9 cellular contexts compared by ENCODE assay signal in genomic region chr13:113647351-113648217, GRCh38. TPM values are rescaled to one million over a fixed set of nuclear protein-coding genes. Genes with fewer than 3 reads are reported as not detected.
DNase-seq lines count a peak whose midpoint lies in the region; ATAC-seq and TF ChIP-seq lines count a peak whose summit lies in the region.
"Had no signal": no experiment of that assay in that cellular context is flagged by ENCODE, and none has a peak within 500 bp of the region (broad histone marks: within the 10 kb centered on the region; RNA-seq: fewer than 3 reads in every experiment).

No MANE protein-coding gene starts in this region.

- intact Hi-C loops in activated CD8-positive, alpha-beta T cell treated with anti-CD3 and anti-CD28 coated beads for 36 hours (cut with micrococcal nuclease), result no loop called here
- intact Hi-C loops in Right ventricle myocardium superior (cut with DNase I) (no loop called here), sciatic nerve (cut with DNase I) (no loop called here)

- DNase-seq in Ammon's horn (ENCODE audit: low spot score) (peak; percentile 92), NCI-H1105 (lab: John Stamatoyannopoulos, UW) (peak; percentile 97), Right ventricle myocardium superior (peak; percentile 95), sciatic nerve (ENCODE audit: low spot score) (peak; percentile 93)
- no peak for DNase-seq in activated CD8-positive, alpha-beta T cell treated with anti-CD3 and anti-CD28 coated beads for 36 hours
- DNase-seq in activated T-cell treated with anti-CD3 and anti-CD28 coated beads, Interleukin-2, amount 50 U/mL, for 48 hours, result no peak
- DNase-seq in activated CD8-positive, alpha-beta memory T cell treated with anti-CD3 and anti-CD28 coated beads, Interleukin-2, amount 10 ng/mL, durations not matched to agents 7 days and 5 days, result no peak

- H3K9me3 Mint-ChIP-seq in activated CD8-positive, alpha-beta T cell treated with anti-CD3 and anti-CD28 coated beads for 36 hours, result no peaks in the 10 kb centered on the region
- H3K9me3 Mint-ChIP-seq in activated CD8-positive, alpha-beta memory T cell treated with anti-CD3 and anti-CD28 coated beads, Interleukin-2, amount 10 ng/mL, durations not matched to agents 7 days and 5 days (ENCODE audit: low read depth), result peaks cover 1% of the 10 kb centered on the region

- no peak for TF ChIP-seq CTCF in activated CD8-positive, alpha-beta T cell treated with anti-CD3 and anti-CD28 coated beads for 36 hours (IDR thresholded peaks at IDR 0.05)

- peaks cover 5% of the 10 kb centered on the region for H3K36me3 Mint-ChIP-seq in activated CD8-positive, alpha-beta T cell treated with anti-CD3 and anti-CD28 coated beads for 36 hours (ENCODE audit: low read depth)
- peaks cover 4% of the 10 kb centered on the region for H3K36me3 Mint-ChIP-seq in activated CD8-positive, alpha-beta memory T cell treated with anti-CD3 and anti-CD28 coated beads, Interleukin-2, amount 10 ng/mL, durations not matched to agents 7 days and 5 days

- CTCF ChIA-PET in activated CD8-positive, alpha-beta T cell treated with anti-CD3 and anti-CD28 coated beads for 36 hours (lab: Charles Lee), result no interaction called here
- CTCF ChIA-PET in activated CD8-positive, alpha-beta memory T cell treated with anti-CD3 and anti-CD28 coated beads, Interleukin-2, amount 10 ng/mL, durations not matched to agents 7 days and 5 days (lab: Charles Lee), result no interaction called here

- H3K27ac Mint-ChIP-seq in activated CD8-positive, alpha-beta T cell treated with anti-CD3 and anti-CD28 coated beads for 36 hours, result no peak overlapping the region
- no peak overlapping the region for H3K27ac Mint-ChIP-seq in activated CD8-positive, alpha-beta memory T cell treated with anti-CD3 and anti-CD28 coated beads, Interleukin-2, amount 10 ng/mL, durations not matched to agents 7 days and 5 days

- H3K27me3 Mint-ChIP-seq in activated CD8-positive, alpha-beta T cell treated with anti-CD3 and anti-CD28 coated beads for 36 hours, result no peaks in the 10 kb centered on the region
- H3K27me3 Mint-ChIP-seq in activated CD8-positive, alpha-beta memory T cell treated with anti-CD3 and anti-CD28 coated beads, Interleukin-2, amount 10 ng/mL, durations not matched to agents 7 days and 5 days, result no peaks in the 10 kb centered on the region

- no peak overlapping the region for H3K4me3 Mint-ChIP-seq in activated CD8-positive, alpha-beta T cell treated with anti-CD3 and anti-CD28 coated beads for 36 hours
- H3K4me3 Mint-ChIP-seq in activated CD8-positive, alpha-beta memory T cell treated with anti-CD3 and anti-CD28 coated beads, Interleukin-2, amount 10 ng/mL, durations not matched to agents 7 days and 5 days, result no peak overlapping the region

- peak; percentile 37 for ATAC-seq in activated CD8-positive, alpha-beta T cell treated with anti-CD3 and anti-CD28 coated beads for 36 hours
- ATAC-seq in Right ventricle myocardium superior (ENCODE audit: poor library complexity), result peak; percentile 96
- peak; percentile 95 for ATAC-seq in sciatic nerve
- ATAC-seq in HG03097 (IDR thresholded peaks at IDR 0.05; ENCODE audit: low FRiP score, unreplicated experiment), result no peak
- ATAC-seq in activated CD8-positive, alpha-beta memory T cell treated with anti-CD3 and anti-CD28 coated beads, Interleukin-2, amount 10 ng/mL, durations not matched to agents 7 days and 5 days, result no peak

- peaks cover 12% of the 10 kb centered on the region for H3K4me1 Mint-ChIP-seq in activated CD8-positive, alpha-beta T cell treated with anti-CD3 and anti-CD28 coated beads for 36 hours (ENCODE audit: low read depth)
- H3K4me1 Mint-ChIP-seq in activated CD8-positive, alpha-beta memory T cell treated with anti-CD3 and anti-CD28 coated beads, Interleukin-2, amount 10 ng/mL, durations not matched to agents 7 days and 5 days, result peaks cover 6% of the 10 kb centered on the region

- POLR2A ChIA-PET in activated CD8-positive, alpha-beta T cell treated with anti-CD3 and anti-CD28 coated beads for 36 hours (lab: Charles Lee), result no interaction called here

RNA-seq across cellular contexts. Expression of gene ATP4B, which starts 10.4 kb away (rescaled TPM):
- not detected for total RNA-seq in activated CD8-positive, alpha-beta T cell treated with anti-CD3 and anti-CD28 coated beads for 36 hours
- total RNA-seq in Right ventricle myocardium superior (not detected), sciatic nerve (not detected)
- total RNA-seq in activated CD8-positive, alpha-beta memory T cell treated with anti-CD3 and anti-CD28 coated beads, Interleukin-2, amount 10 ng/mL, durations not matched to agents 7 days and 5 days, result not detected
- total RNA-seq: skeletal muscle tissue had no signal

RNA-seq across cellular contexts. Expression of gene GRK1, which starts 19.4 kb away (rescaled TPM):
- under 1 TPM; 0.07 to 0.09 TPM for total RNA-seq in activated CD8-positive, alpha-beta T cell treated with anti-CD3 and anti-CD28 coated beads for 36 hours
- 0.13 TPM for total RNA-seq in Right ventricle myocardium superior
- 0.09 TPM for total RNA-seq in sciatic nerve
- not detected for total RNA-seq in activated CD8-positive, alpha-beta memory T cell treated with anti-CD3 and anti-CD28 coated beads, Interleukin-2, amount 10 ng/mL, durations not matched to agents 7 days and 5 days
- total RNA-seq: skeletal muscle tissue had no signal

Comparison
In these comparisons a context has a peak if more than half of its experiments do, and no peak if none do; other contexts are left out.
1. DNase-seq: peak in Ammon's horn (single experiment), NCI-H1105 (single experiment), Right ventricle myocardium superior (single experiment) and sciatic nerve (single experiment); none in activated CD8-positive, alpha-beta T cell treated with anti-CD3 and anti-CD28 coated beads for 36 hours (single experiment), activated T-cell treated with anti-CD3 and anti-CD28 coated beads, Interleukin-2, amount 50 U/mL, for 48 hours (0 of 2) and activated CD8-positive, alpha-beta memory T cell treated with anti-CD3 and anti-CD28 coated beads, Interleukin-2, amount 10 ng/mL, durations not matched to agents 7 days and 5 days (single experiment).
2. ATAC-seq: peak in activated CD8-positive, alpha-beta T cell treated with anti-CD3 and anti-CD28 coated beads for 36 hours (single experiment), Right ventricle myocardium superior (single experiment) and sciatic nerve (single experiment); none in HG03097 (single experiment) and activated CD8-positive, alpha-beta memory T cell treated with anti-CD3 and anti-CD28 coated beads, Interleukin-2, amount 10 ng/mL, durations not matched to agents 7 days and 5 days (single experiment).